Comparison of ENCODE assay signal across 8 cellular contexts in the genomic region with DNA sequence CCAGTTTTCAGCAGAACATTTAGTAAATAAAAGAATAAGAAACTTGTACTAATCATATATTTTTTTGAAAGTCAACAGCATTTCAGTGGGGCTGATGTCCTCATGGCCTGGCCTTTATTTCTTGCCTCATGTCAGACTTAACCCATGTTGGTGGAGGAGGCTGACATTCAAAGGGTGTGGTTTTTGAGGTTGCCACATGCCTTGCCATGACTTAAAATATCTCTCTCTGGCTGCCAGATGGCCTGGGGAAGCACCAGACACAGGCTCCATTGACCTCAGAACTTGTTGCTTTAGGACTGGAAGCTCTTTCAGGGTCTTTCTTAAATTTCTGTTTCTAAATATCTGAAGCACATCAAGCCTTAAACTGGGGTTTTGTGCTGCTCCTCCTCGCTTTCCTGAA. TPM values are rescaled to one million over a fixed set of nuclear protein-coding genes. Genes with fewer than 3 reads are reported as not detected.
A peak's percentile ranks its signal among the peaks of the same experiment; 100 is the strongest.
DNase-seq lines count a peak whose midpoint lies in the region; ATAC-seq and TF ChIP-seq lines count a peak whose summit lies in the region.

No MANE protein-coding gene starts in this region.

- no peak overlapping the region for H3K4me3 ChIP-seq in smooth muscle cell
- H3K4me3 ChIP-seq in dorsolateral prefrontal cortex: no peak overlapping the region

- H3K9me3 ChIP-seq in smooth muscle cell (replicated peaks; ENCODE audit: low read depth): no peaks in the 10 kb centered on the region

- TF ChIP-seq CTCF in smooth muscle cell (IDR thresholded peaks at IDR 0.05; ENCODE audit: borderline replicate concordance, insufficient read depth, poor library complexity, severe bottlenecking) (no peak), dorsolateral prefrontal cortex (IDR thresholded peaks at IDR 0.05 in 54 of 56, conservative IDR thresholded peaks at IDR 0.05 in 2 of 56; ENCODE audit: low read depth in 1 of 56, partially characterized antibody in 56 of 56) (no peak)

- no peaks in the 10 kb centered on the region for H3K36me3 ChIP-seq in smooth muscle cell (ENCODE audit: low read depth)

- H3F3A ChIP-seq in smooth muscle cell (ENCODE audit: low read depth): no peaks in the 10 kb centered on the region

- 94% methylated on average over 1 of the region's 1 CpG for WGBS in smooth muscle cell (ENCODE audit: low lambda C conversion rate)

- no peak overlapping the region for H2AFZ ChIP-seq in smooth muscle cell (ENCODE audit: low read depth)

- no peak overlapping the region for H3K4me2 ChIP-seq in smooth muscle cell

- H3K79me2 ChIP-seq in smooth muscle cell (ENCODE audit: low read depth): no peaks in the 10 kb centered on the region

- no peaks in the 10 kb centered on the region for H3K27me3 ChIP-seq in smooth muscle cell (ENCODE audit: low read depth)
- no peaks in the 10 kb centered on the region for H3K27me3 ChIP-seq in dorsolateral prefrontal cortex

- intact Hi-C loops in dorsolateral prefrontal cortex (cut with DNase I): no loop called here

- H3K27ac ChIP-seq in smooth muscle cell (ENCODE audit: low read depth): peak overlapping the region; percentile 22
- H3K27ac ChIP-seq in caudate nucleus (ENCODE audit: low read depth, low read length): no peak overlapping the region
- peak overlapping the region in 2 of 59 donors; percentile 2 to 53 for H3K27ac ChIP-seq in dorsolateral prefrontal cortex

- H3K4me1 ChIP-seq in smooth muscle cell (ENCODE audit: low read depth): no peaks in the 10 kb centered on the region

- H3K9ac ChIP-seq in smooth muscle cell (ENCODE audit: low read depth): no peak overlapping the region

- H4K20me1 ChIP-seq in smooth muscle cell (ENCODE audit: low read depth): no peaks in the 10 kb centered on the region

- ATAC-seq in GM19455 (IDR thresholded peaks at IDR 0.05; ENCODE audit: unreplicated experiment): peak; percentile 98
- peak; percentile 99 for ATAC-seq in HG03432 (IDR thresholded peaks at IDR 0.05; ENCODE audit: unreplicated experiment)

- DNase-seq in GM03348 (ENCODE audit: low spot score): peak; percentile 66
- peak; percentile 45 to 58 for DNase-seq in activated T-cell treated with anti-CD3 and anti-CD28 coated beads, Interleukin-2, amount 50 U/mL, for 48 hours
- no peak for DNase-seq in smooth muscle cell (lab: John Stamatoyannopoulos, UW; ENCODE audit: unreplicated experiment)
- DNase-seq in caudate nucleus (lab: John Stamatoyannopoulos, UW): no peak
- DNase-seq in anterior cingulate cortex (lab: John Stamatoyannopoulos, UW): no peak
- no peak for DNase-seq in dorsolateral prefrontal cortex

RNA-seq across cellular contexts. Expression of a gene that starts 32.5 kb away (rescaled TPM):
- total RNA-seq in smooth muscle cell (not detected in 2 replicates), dorsolateral prefrontal cortex (1 to 10 TPM in 3 of 120 experiments, under 1 TPM in 40, not detected in 77; 0.10 to 1.9 (median 0.29) TPM)
- not detected in 2 replicates for polyA plus RNA-seq in smooth muscle cell

Comparison
In these comparisons a context has a peak if more than half of its experiments do, and no peak if none do; other contexts are left out.
1. DNase-seq: peak in GM03348 (single experiment) and activated T-cell treated with anti-CD3 and anti-CD28 coated beads, Interleukin-2, amount 50 U/mL, for 48 hours (2 of 2); none in smooth muscle cell (single experiment), caudate nucleus (0 of 61), anterior cingulate cortex (0 of 58) and dorsolateral prefrontal cortex (0 of 10).